Comparison of ENCODE assay signal across 9 cellular contexts in the genomic region with DNA sequence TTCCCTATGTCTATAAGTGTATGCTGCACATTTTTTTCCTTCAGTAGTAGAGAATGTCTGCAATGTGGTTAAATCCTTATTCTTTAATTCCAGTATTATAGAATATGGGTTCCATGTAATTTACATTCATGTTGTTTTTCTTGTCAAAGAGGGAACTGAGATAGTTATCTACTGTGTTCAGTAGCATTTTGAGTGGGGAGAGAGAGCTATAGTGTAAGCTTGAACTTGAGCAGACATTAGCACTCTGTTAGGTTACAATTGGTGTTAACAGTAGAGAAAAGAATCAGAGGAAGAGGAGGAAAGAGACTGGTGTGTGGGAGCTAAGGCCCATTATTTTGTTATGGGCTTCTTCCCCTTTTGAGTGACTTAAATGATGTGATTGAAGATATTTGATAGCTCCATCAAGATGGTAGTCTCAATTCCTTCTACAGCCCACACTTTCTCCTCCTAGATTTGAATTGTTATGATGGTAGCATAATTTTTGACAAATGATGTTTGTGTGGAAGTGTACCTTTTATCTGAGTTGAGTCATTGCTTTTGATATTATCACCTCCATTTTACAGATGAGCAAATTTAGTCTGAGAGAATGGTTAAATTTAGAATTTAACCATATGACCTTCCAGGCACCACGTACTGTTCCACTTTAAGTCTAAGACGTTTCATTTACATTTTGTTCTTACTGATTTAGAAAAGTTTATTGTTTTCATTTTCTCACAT.
DNase-seq lines count a peak whose midpoint lies in the region; ATAC-seq and TF ChIP-seq lines count a peak whose summit lies in the region.
"Had no signal": no experiment of that assay in that cellular context is flagged by ENCODE, and none has a peak within 500 bp of the region (broad histone marks: within the 10 kb centered on the region; RNA-seq: fewer than 3 reads in every experiment).

No MANE protein-coding gene starts in this region.

- H3K14ac ChIP-seq in trophoblast cell (ENCODE audit: low read length): no peak overlapping the region

- H4K12ac ChIP-seq in trophoblast cell (ENCODE audit: low read depth, low read length): no peak overlapping the region

- H3K36me3 Mint-ChIP-seq in GM23338 (ENCODE audit: low read depth): no peaks in the 10 kb centered on the region

- no peak overlapping the region for H3K27ac Mint-ChIP-seq in GM23338

- no peak for TF ChIP-seq CTCF in GM23338 (conservative IDR thresholded peaks at IDR 0.05; ENCODE audit: low read depth in 2 of 2)
- no peak for TF ChIP-seq CTCF in PC-9 (conservative IDR thresholded peaks at IDR 0.05)

- peaks cover 5% of the 10 kb centered on the region for H3K27me3 Mint-ChIP-seq in GM23338 (ENCODE audit: insufficient read depth, low read depth, poor library complexity)

- H3K23ac ChIP-seq in trophoblast cell (ENCODE audit: low read length): no peak overlapping the region

- no peak overlapping the region for H2BK5ac ChIP-seq in trophoblast cell (ENCODE audit: low read depth, low read length, poor library complexity)

- ATAC-seq in GM18520 (IDR thresholded peaks at IDR 0.05; ENCODE audit: unreplicated experiment) (peak; percentile 28), GM23338 (no peak), HG02840 (IDR thresholded peaks at IDR 0.05; ENCODE audit: low FRiP score, unreplicated experiment) (no peak), right cardiac atrium (no peak)

- H2AFZ ChIP-seq in GM23338 (no peak overlapping the region), PC-9 (no peak overlapping the region), trophoblast cell (ENCODE audit: insufficient read depth, low read length, poor library complexity) (no peak overlapping the region)

- H3K4me1 ChIP-seq in GM23338 (ENCODE audit: insufficient read depth) (peaks cover 61% of the 10 kb centered on the region), PC-9 (replicated peaks; ENCODE audit: insufficient read depth) (peaks cover 69% of the 10 kb centered on the region), trophoblast cell (ENCODE audit: control insufficient read depth in 1 of 2, insufficient read depth in 2 of 2, low read length in 2 of 2) (peaks cover 17 to 21% of the 10 kb centered on the region in 2 experiments), right cardiac atrium (ENCODE audit: control insufficient read depth, insufficient read depth, low read length) (peaks cover 4% of the 10 kb centered on the region)

- peaks cover 12% of the 10 kb centered on the region for H3K79me1 ChIP-seq in trophoblast cell (ENCODE audit: low read length)

- H3K27me3 ChIP-seq in GM23338 (ENCODE audit: insufficient read depth) (no peaks in the 10 kb centered on the region), PC-9 (ENCODE audit: insufficient read depth, low read depth) (no peaks in the 10 kb centered on the region), trophoblast cell (ENCODE audit: insufficient read depth, low read length) (no peaks in the 10 kb centered on the region), right cardiac atrium (ENCODE audit: control insufficient read depth, insufficient read depth) (no peaks in the 10 kb centered on the region)

- no peaks in the 10 kb centered on the region for H3K9me3 Mint-ChIP-seq in GM23338

- no peak overlapping the region for H2BK12ac ChIP-seq in trophoblast cell (ENCODE audit: low read length)

- no peak overlapping the region for H3K18ac ChIP-seq in trophoblast cell (ENCODE audit: low read length)

- H3K4me1 Mint-ChIP-seq in GM23338: peaks cover 84% of the 10 kb centered on the region

- H3K9ac ChIP-seq in trophoblast cell (ENCODE audit: low read length): no peak overlapping the region

- H3K79me2 ChIP-seq in GM23338 (replicated peaks; ENCODE audit: insufficient read depth): peaks cover 95% of the 10 kb centered on the region
- H3K79me2 ChIP-seq in PC-9 (ENCODE audit: low read depth): peaks cover 93% of the 10 kb centered on the region
- H3K79me2 ChIP-seq in trophoblast cell (ENCODE audit: control insufficient read depth, insufficient read depth, low read length, poor library complexity): no peaks in the 10 kb centered on the region

- no peak overlapping the region for H3K4me3 Mint-ChIP-seq in GM23338

- H4K20me1 ChIP-seq in GM23338 (replicated peaks; ENCODE audit: insufficient read depth) (peaks cover 26% of the 10 kb centered on the region; the same call in 1 of the 2 replicates), PC-9 (ENCODE audit: insufficient read depth) (no peaks in the 10 kb centered on the region)

- H3K9me2 ChIP-seq in GM23338 (ENCODE audit: insufficient read depth): no peaks in the 10 kb centered on the region
- no peaks in the 10 kb centered on the region for H3K9me2 ChIP-seq in PC-9 (ENCODE audit: insufficient read depth)

- no peak overlapping the region for H2BK120ac ChIP-seq in trophoblast cell (ENCODE audit: insufficient read depth, low read length, poor library complexity)

- no peaks in the 10 kb centered on the region; the same call in 1 of the 2 replicates for H3K9me3 ChIP-seq in PC-9 (ENCODE audit: insufficient read depth, low read depth)
- H3K9me3 ChIP-seq in trophoblast cell (ENCODE audit: insufficient read depth, low read depth, low read length): no peaks in the 10 kb centered on the region
- no peaks in the 10 kb centered on the region for H3K9me3 ChIP-seq in right cardiac atrium (ENCODE audit: control insufficient read depth, low read length)

- intact Hi-C loops in PC-9 (cut with micrococcal nuclease; ENCODE audit: unreplicated experiment): loop anchor here (5.0 to 10.0 kb wide), 3 partner anchors 69 to 214 kb away; a partner anchor contains a TSS
- intact Hi-C loops in right cardiac atrium (cut with DNase I): no loop called here

- H3K4me3 ChIP-seq in GM23338 (peak overlapping the region; percentile 38), PC-9 (no peak overlapping the region), trophoblast cell (ENCODE audit: low read depth, low read length) (no peak overlapping the region), right cardiac atrium (ENCODE audit: low read length) (no peak overlapping the region)

- H3K4ac ChIP-seq in trophoblast cell (ENCODE audit: low read depth, low read length): peak overlapping the region; percentile 42

- no CpG with 5 or more reads among the region's 2 CpGs for WGBS in trophoblast cell (ENCODE audit: extremely low coverage, insufficient coverage, insufficient read length)
- 37% methylated on average over 2 of the region's 2 CpGs for WGBS in right cardiac atrium

- BruUV-seq in PC-9 (replicated peaks; lab: Mats Ljungman, UMichigan): no TSS peak

- CTCF ChIA-PET in PC-9 (lab: Charles Lee): no interaction called here

- no peak overlapping the region for H4K8ac ChIP-seq in trophoblast cell (ENCODE audit: low read depth, low read length)

- H3F3A ChIP-seq in GM23338 (replicated peaks; ENCODE audit: low read depth) (no peaks in the 10 kb centered on the region), PC-9 (ENCODE audit: insufficient read depth, low read depth) (peaks cover 23% of the 10 kb centered on the region)

- no peak overlapping the region for H2AK5ac ChIP-seq in trophoblast cell (ENCODE audit: low read length)

- DNase-seq in GM23338 (ENCODE audit: low spot score): no peak
- DNase-seq in PC-9: no peak
- DNase-seq in trophoblast cell: no peak
- no peak for DNase-seq in NCI-H1436 (lab: John Stamatoyannopoulos, UW)
- no peak for DNase-seq in right cardiac atrium
- DNase-seq in NCI-H526 treated with DMSO at 0.1 percent for 48 hours (lab: John Stamatoyannopoulos, UW): no peak
- DNase-seq: stimulated activated CD4-positive, alpha-beta T cell treated with anti-CD3 and anti-CD28 coated beads, Interleukin-4, amount 100 ng/mL, for 24 hours had no signal

- H4K91ac ChIP-seq in trophoblast cell (ENCODE audit: low read depth, low read length): no peak overlapping the region

- H3K4me2 ChIP-seq in GM23338 (peak overlapping the region; percentile 69), PC-9 (peak overlapping the region; percentile 51; the same call in 1 of the 2 replicates), trophoblast cell (ENCODE audit: low read length) (no peak overlapping the region)

- no peak overlapping the region; the same call in 1 of the 2 replicates for H3K27ac ChIP-seq in GM23338 (ENCODE audit: low read depth)
- H3K27ac ChIP-seq in PC-9: peak overlapping the region; percentile 78
- H3K27ac ChIP-seq in trophoblast cell (ENCODE audit: low read depth, low read length): no peak overlapping the region
- H3K27ac ChIP-seq in right cardiac atrium (ENCODE audit: low read length): no peak overlapping the region

- POLR2A ChIA-PET in PC-9 (lab: Charles Lee; ENCODE audit: unreplicated experiment): no interaction called here

- H3K36me3 ChIP-seq in GM23338 (ENCODE audit: insufficient read depth) (no peaks in the 10 kb centered on the region), PC-9 (ENCODE audit: low read depth) (no peaks in the 10 kb centered on the region), trophoblast cell (ENCODE audit: control insufficient read depth in 1 of 2, insufficient read depth in 2 of 2, low read length in 2 of 2) (no peaks in the 10 kb centered on the region)

TF ChIP-seq in GM23338, 12 proteins besides CTCF, POLR2A, EP300 and RAD21:
- TF ChIP-seq EZH2phosphoT487 (IDR thresholded peaks at IDR 0.05; ENCODE audit: unreplicated experiment) (no peak), ZNF331 (CRISPR knock-in tag; IDR thresholded peaks at IDR 0.05; ENCODE audit: low read depth) (no peak), POLR2AphosphoS5 (IDR thresholded peaks at IDR 0.05; ENCODE audit: low read depth) (no peak)
